ENCODE assay signal across 8 cellular contexts in the genomic region with DNA sequence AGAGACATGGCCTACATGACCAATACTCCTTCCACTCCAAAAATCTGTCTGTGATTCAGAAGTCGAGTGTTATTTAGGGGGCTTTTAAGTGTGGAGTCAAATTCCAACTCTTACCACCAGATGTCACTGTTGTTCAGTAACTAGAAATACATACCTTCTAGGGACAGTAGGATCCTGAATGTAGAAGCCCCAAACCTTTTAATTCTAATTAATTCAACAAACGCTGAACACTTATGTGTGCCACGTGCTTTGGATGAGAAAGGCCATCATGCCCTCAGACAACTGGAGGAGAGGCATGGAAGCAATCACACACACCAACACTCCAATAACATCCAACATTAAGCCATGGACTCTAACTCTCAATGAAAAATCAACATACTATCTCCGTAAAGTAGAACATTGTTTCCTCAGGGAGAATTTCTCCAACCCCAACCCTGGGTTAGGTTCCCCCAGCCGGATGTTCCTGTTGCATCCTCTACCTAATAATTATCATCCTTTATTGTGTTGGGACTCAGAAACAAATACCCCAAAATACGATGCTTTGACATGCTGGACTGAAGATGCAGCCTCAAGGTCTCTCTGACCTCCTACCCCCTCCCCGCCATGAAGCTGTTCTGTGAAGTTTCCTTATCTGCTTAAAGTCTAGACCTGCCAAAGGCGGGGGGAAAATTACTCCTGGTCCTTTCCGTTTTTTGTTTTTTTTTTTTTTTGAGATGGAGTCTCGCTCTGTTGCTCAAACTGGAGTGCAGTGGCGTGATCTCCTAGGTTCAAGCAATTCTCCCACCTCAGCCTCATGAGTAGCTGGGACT. TPM values are rescaled to one million over a fixed set of nuclear protein-coding genes. Genes with fewer than 3 reads are reported as not detected.
DNase-seq lines count a peak whose midpoint lies in the region; ATAC-seq and TF ChIP-seq lines count a peak whose summit lies in the region.

No MANE protein-coding gene starts in this region.

- no peaks in the 10 kb centered on the region for H4K20me1 ChIP-seq in MM.1S (ENCODE audit: insufficient read depth, low read length)

- no peaks in the 10 kb centered on the region for H3K79me2 ChIP-seq in MM.1S (ENCODE audit: low read length)

- H3K4me2 ChIP-seq in MM.1S (ENCODE audit: low read depth, low read length), result no peak overlapping the region

- H3K9ac ChIP-seq in MM.1S (ENCODE audit: low read length), result no peak overlapping the region

- H3K4me3 ChIP-seq in MM.1S (ENCODE audit: low read length), result no peak overlapping the region
- no peak overlapping the region for H3K4me3 ChIP-seq in epithelial cell of esophagus (ENCODE audit: low read length)

- no peaks in the 10 kb centered on the region for H3K9me2 ChIP-seq in MM.1S (replicated peaks; ENCODE audit: insufficient read depth, low read length)

- ATAC-seq in GM19395 (IDR thresholded peaks at IDR 0.05; ENCODE audit: unreplicated experiment) (peak; percentile 79), GM19463 (IDR thresholded peaks at IDR 0.05; ENCODE audit: unreplicated experiment) (no peak)

- H3K27me3 ChIP-seq in MM.1S (replicated peaks; ENCODE audit: insufficient read depth, low read length), result no peaks in the 10 kb centered on the region

- no peaks in the 10 kb centered on the region for H3K9me3 ChIP-seq in MM.1S (replicated peaks; ENCODE audit: insufficient read depth, low read length)

- H3F3A ChIP-seq in MM.1S (ENCODE audit: insufficient read depth, low read length), result no peaks in the 10 kb centered on the region

- H3K4me1 ChIP-seq in MM.1S (ENCODE audit: low read length), result no peaks in the 10 kb centered on the region

- DNase-seq in DMS114 treated with DMSO at 0.1 percent for 48 hours (lab: John Stamatoyannopoulos, UW; ENCODE audit: unreplicated experiment) (peak; percentile 58), MM.1S (peak; percentile 65), SK-N-DZ (ENCODE audit: low spot score) (peak; percentile 65), epithelial cell of esophagus (ENCODE audit: low read depth) (peak; percentile 73), myocyte (ENCODE audit: low read depth) (peak; percentile 78), islet precursor cell (no peak)

- H3K27ac ChIP-seq in MM.1S (ENCODE audit: low read length), result no peak overlapping the region

- peak; percentile 76 for TF ChIP-seq CTCF in MM.1S (IDR thresholded peaks at IDR 0.05; ENCODE audit: low read length)
- TF ChIP-seq CTCF in epithelial cell of esophagus (IDR thresholded peaks at IDR 0.05; ENCODE audit: insufficient read depth, low read depth, low read length, missing control alignments), result peak; percentile 67

- no peak overlapping the region for H2AFZ ChIP-seq in MM.1S (ENCODE audit: low read length)

- 0 out of 2 replicates have a peak, but pooled peaks cover under 1% of the 10 kb centered on the region for H3K36me3 ChIP-seq in MM.1S (replicated peaks; ENCODE audit: insufficient read depth, low read length)

RNA-seq across cellular contexts. Expression of a gene that starts 8.0 kb away (rescaled TPM):
- polyA plus RNA-seq in SK-N-DZ (2014; cell fraction: cytosol; rRNA removed), result 0.65 and 0.70 TPM in 2 replicates
- 2.4 TPM in 1 of 2 replicates, not detected in the other for polyA plus RNA-seq in SK-N-DZ (2014; cell fraction: nucleus; rRNA removed)
- 1.0 and 1.2 TPM in 2 replicates for total RNA-seq in myocyte
- polyA plus RNA-seq in myocyte (2012), result 0.62 TPM

RNA-seq across cellular contexts. Expression of a gene that starts 23.2 kb away (rescaled TPM):
- polyA plus RNA-seq in SK-N-DZ (2014; cell fraction: cytosol; rRNA removed), result 140 and 157 TPM in 2 replicates
- polyA plus RNA-seq in SK-N-DZ (2014; cell fraction: nucleus; rRNA removed), result 59.7 and 92.3 TPM in 2 replicates
- total RNA-seq in myocyte, result 192 and 193 TPM in 2 replicates
- polyA plus RNA-seq in myocyte (2012), result 106 TPM

RNA-seq across cellular contexts. Expression of a gene that starts 28.1 kb away (rescaled TPM):
- polyA plus RNA-seq in SK-N-DZ (2014; cell fraction: cytosol; rRNA removed), result not detected in 2 replicates
- polyA plus RNA-seq in SK-N-DZ (2014; cell fraction: nucleus; rRNA removed), result not detected in 2 replicates
- 0.11 TPM in 1 of 2 replicates, not detected in the other for total RNA-seq in myocyte
- polyA plus RNA-seq in myocyte (2012), result 3.5 TPM
